ENCODE assay signal across 9 cellular contexts in the genomic region with DNA sequence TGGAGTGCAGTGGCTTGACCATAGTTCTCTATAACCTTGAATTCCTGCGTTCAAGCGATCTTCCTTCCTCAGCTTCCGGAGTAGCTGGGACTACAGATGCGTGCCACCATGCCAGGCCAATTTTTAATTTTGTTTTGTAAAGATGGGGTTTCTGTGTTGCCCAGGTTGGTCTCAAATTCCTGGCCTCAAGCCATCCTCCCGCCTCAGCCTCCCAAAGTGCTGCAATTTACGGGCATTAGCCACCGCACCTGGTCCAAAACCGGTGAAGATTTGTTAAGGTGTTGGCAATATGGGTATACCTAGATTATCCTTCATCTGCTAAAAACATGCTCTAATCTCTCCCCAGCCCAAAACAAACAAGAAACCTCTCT. TPM values are rescaled to one million over a fixed set of nuclear protein-coding genes. Genes with fewer than 3 reads are reported as not detected.
A peak's percentile ranks its signal among the peaks of the same experiment; 100 is the strongest.
DNase-seq lines count a peak whose midpoint lies in the region; ATAC-seq and TF ChIP-seq lines count a peak whose summit lies in the region.
"Had no signal": no experiment of that assay in that cellular context is flagged by ENCODE, and none has a peak within 500 bp of the region (broad histone marks: within the 10 kb centered on the region; RNA-seq: fewer than 3 reads in every experiment).

No MANE protein-coding gene starts in this region.

- peaks cover 16% of the 10 kb centered on the region for H3K79me1 ChIP-seq in trophoblast cell (ENCODE audit: low read length)

- H3K4ac ChIP-seq in trophoblast cell (ENCODE audit: low read depth, low read length) = peak overlapping the region; percentile 73

- H3K4me1 ChIP-seq in CD4-positive, CD25-positive, alpha-beta regulatory T cell (ENCODE audit: control insufficient read depth, insufficient read depth, low read length, poor library complexity, severe bottlenecking) = peaks cover 34% of the 10 kb centered on the region
- H3K4me1 ChIP-seq in NT2/D1 (ENCODE audit: insufficient read depth, insufficient read length) (no peaks in the 10 kb centered on the region), esophagus squamous epithelium (peaks cover 5 to 43% (median 22%) of the 10 kb centered on the region in 3 donors), trophoblast cell (ENCODE audit: control insufficient read depth in 1 of 2, insufficient read depth in 2 of 2, low read length in 2 of 2) (peaks cover 3 to 7% of the 10 kb centered on the region in 2 experiments)

- H3K27ac Mint-ChIP-seq in CD4-positive, CD25-positive, alpha-beta regulatory T cell = peak overlapping the region in 2 of 3 donors; percentile 78 to 83
- H3K27ac Mint-ChIP-seq in activated naive CD4-positive, alpha-beta T cell treated with anti-CD3 and anti-CD28 coated beads, Interleukin-2, amount 50 U/mL, for 72 hours = peak overlapping the region in 1 of 2 donors; percentile 58
- H3K27ac Mint-ChIP-seq: activated T-cell treated with anti-CD3 and anti-CD28 coated beads, Interleukin-2, amount 50 U/mL, for 24 hours had no signal

- peak overlapping the region; percentile 33 for H2AFZ ChIP-seq in trophoblast cell (ENCODE audit: insufficient read depth, low read length, poor library complexity)

- H2AK5ac ChIP-seq in trophoblast cell (ENCODE audit: low read length) = peak overlapping the region; percentile 66

- DNase-seq in CD4-positive, CD25-positive, alpha-beta regulatory T cell = no peak
- no peak for DNase-seq in NT2/D1 (ENCODE audit: low read depth, low spot score)
- no peak for DNase-seq in esophagus squamous epithelium (lab: John Stamatoyannopoulos, UW)
- peak in 1 of 2 donors; percentile 12 for DNase-seq in trophoblast cell
- no peak for DNase-seq in AG08396 (ENCODE audit: low spot score)
- no peak for DNase-seq in activated naive CD4-positive, alpha-beta T cell treated with anti-CD3 and anti-CD28 coated beads, Interleukin-2, amount 50 U/mL, for 72 hours (ENCODE audit: low spot score in 2 of 2)
- DNase-seq in GM20000 (ENCODE audit: low spot score) = no peak
- no peak for DNase-seq in activated CD4-positive, alpha-beta T cell treated with anti-CD3 and anti-CD28 coated beads, Interleukin-2, amount 50 U/mL, for 48 hours

- H3K4me2 ChIP-seq in trophoblast cell (ENCODE audit: low read length) = peak overlapping the region; percentile 76

- H3K27me3 ChIP-seq in CD4-positive, CD25-positive, alpha-beta regulatory T cell (ENCODE audit: control insufficient read depth, insufficient read depth, low read length) = no peaks in the 10 kb centered on the region
- no peaks in the 10 kb centered on the region for H3K27me3 ChIP-seq in NT2/D1 (ENCODE audit: insufficient read depth, insufficient read length)
- no peaks in the 10 kb centered on the region for H3K27me3 ChIP-seq in esophagus squamous epithelium
- no peaks in the 10 kb centered on the region for H3K27me3 ChIP-seq in trophoblast cell (ENCODE audit: insufficient read depth, low read length)

- no peak for ATAC-seq in CD4-positive, CD25-positive, alpha-beta regulatory T cell (ENCODE audit: low read depth in 2 of 2)
- no peak for ATAC-seq in activated naive CD4-positive, alpha-beta T cell treated with anti-CD3 and anti-CD28 coated beads, Interleukin-2, amount 50 U/mL, for 72 hours

- H4K8ac ChIP-seq in trophoblast cell (ENCODE audit: low read depth, low read length) = peak overlapping the region; percentile 92

- H2BK5ac ChIP-seq in trophoblast cell (ENCODE audit: low read depth, low read length, poor library complexity) = peak overlapping the region; percentile 84

- H3K18ac ChIP-seq in trophoblast cell (ENCODE audit: low read length) = no peak overlapping the region

- 89 to 90% methylated on average over 8 of the region's 8 CpGs for WGBS in esophagus squamous epithelium, 2 donors
- WGBS in trophoblast cell (ENCODE audit: extremely low coverage, insufficient coverage, insufficient read length) = no CpG with 5 or more reads among the region's 8 CpGs

- no peaks in the 10 kb centered on the region for H3K36me3 Mint-ChIP-seq in CD4-positive, CD25-positive, alpha-beta regulatory T cell
- peaks cover 0 to 8% of the 10 kb centered on the region in 2 donors for H3K36me3 Mint-ChIP-seq in activated naive CD4-positive, alpha-beta T cell treated with anti-CD3 and anti-CD28 coated beads, Interleukin-2, amount 50 U/mL, for 72 hours

- TF ChIP-seq CTCF in esophagus squamous epithelium (IDR thresholded peaks at IDR 0.05) (no peak), GM20000 (IDR thresholded peaks at IDR 0.05; ENCODE audit: extremely low read depth, missing control alignments) (no peak)

- no peak for TF ChIP-seq POLR2A in esophagus squamous epithelium (IDR thresholded peaks at IDR 0.05)

- peak overlapping the region; percentile 52 for H2BK12ac ChIP-seq in trophoblast cell (ENCODE audit: low read length)

- H3K79me2 ChIP-seq in trophoblast cell (ENCODE audit: control insufficient read depth, insufficient read depth, low read length, poor library complexity) = peaks cover 16% of the 10 kb centered on the region

- H3K4me1 Mint-ChIP-seq in CD4-positive, CD25-positive, alpha-beta regulatory T cell = peaks cover 0 to 13% (median 9%) of the 10 kb centered on the region in 4 donors

- peak overlapping the region; percentile 92 for H3K4me3 ChIP-seq in CD4-positive, CD25-positive, alpha-beta regulatory T cell (ENCODE audit: low read depth, low read length)
- peak overlapping the region; percentile 63 for H3K4me3 ChIP-seq in NT2/D1 (ENCODE audit: insufficient read length, low read depth)
- H3K4me3 ChIP-seq in esophagus squamous epithelium = peak overlapping the region; percentile 44 to 96 (median 80)
- no peak overlapping the region for H3K4me3 ChIP-seq in trophoblast cell (ENCODE audit: low read depth, low read length)

- peak overlapping the region; percentile 99 for H3K27ac ChIP-seq in CD4-positive, CD25-positive, alpha-beta regulatory T cell (ENCODE audit: insufficient read depth, low read length, poor library complexity, severe bottlenecking)
- H3K27ac ChIP-seq in esophagus squamous epithelium (peak overlapping the region; percentile 93 to 97 (median 96)), trophoblast cell (ENCODE audit: low read depth, low read length) (peak overlapping the region; percentile 93)

- no peak overlapping the region for H3K23ac ChIP-seq in trophoblast cell (ENCODE audit: low read length)

- H3K9me3 ChIP-seq in CD4-positive, CD25-positive, alpha-beta regulatory T cell (ENCODE audit: control insufficient read depth in 2 of 2, low read length in 2 of 2) = no peaks in the 10 kb centered on the region
- H3K9me3 ChIP-seq in NT2/D1 (ENCODE audit: insufficient read depth, low read length) (no peaks in the 10 kb centered on the region), esophagus squamous epithelium (no peaks in the 10 kb centered on the region), trophoblast cell (ENCODE audit: insufficient read depth, low read depth, low read length) (no peaks in the 10 kb centered on the region)

- intact Hi-C loops in esophagus squamous epithelium (cut with DNase I) = no loop called here

- peaks cover 0 to 2% (median 0%) of the 10 kb centered on the region in 7 donors for H3K9me3 Mint-ChIP-seq in CD4-positive, CD25-positive, alpha-beta regulatory T cell
- no peaks in the 10 kb centered on the region for H3K9me3 Mint-ChIP-seq in activated naive CD4-positive, alpha-beta T cell treated with anti-CD3 and anti-CD28 coated beads, Interleukin-2, amount 50 U/mL, for 72 hours
- H3K9me3 Mint-ChIP-seq: activated T-cell treated with anti-CD3 and anti-CD28 coated beads, Interleukin-2, amount 50 U/mL, for 24 hours had no signal

- peak overlapping the region; percentile 87 for H4K91ac ChIP-seq in trophoblast cell (ENCODE audit: low read depth, low read length)

- H3K9ac ChIP-seq in NT2/D1 (ENCODE audit: insufficient read length, low read depth) = no peak overlapping the region
- no peak overlapping the region for H3K9ac ChIP-seq in trophoblast cell (ENCODE audit: low read length)

- no peak overlapping the region for H3K4me3 Mint-ChIP-seq in CD4-positive, CD25-positive, alpha-beta regulatory T cell
- H3K4me3 Mint-ChIP-seq: activated T-cell treated with anti-CD3 and anti-CD28 coated beads, Interleukin-2, amount 50 U/mL, for 24 hours had no signal

- H3K14ac ChIP-seq in trophoblast cell (ENCODE audit: low read length) = peak overlapping the region; percentile 64

- H4K12ac ChIP-seq in trophoblast cell (ENCODE audit: low read depth, low read length) = peak overlapping the region; percentile 86

- no peaks in the 10 kb centered on the region for H3K27me3 Mint-ChIP-seq in CD4-positive, CD25-positive, alpha-beta regulatory T cell
- H3K27me3 Mint-ChIP-seq: activated T-cell treated with anti-CD3 and anti-CD28 coated beads, Interleukin-2, amount 50 U/mL, for 24 hours had no signal

- H3K36me3 ChIP-seq in CD4-positive, CD25-positive, alpha-beta regulatory T cell (ENCODE audit: control insufficient read depth, insufficient read depth, low read length) = no peaks in the 10 kb centered on the region
- no peaks in the 10 kb centered on the region for H3K36me3 ChIP-seq in NT2/D1 (ENCODE audit: insufficient read depth, insufficient read length, low read length)
- no peaks in the 10 kb centered on the region for H3K36me3 ChIP-seq in esophagus squamous epithelium
- H3K36me3 ChIP-seq in trophoblast cell (ENCODE audit: control insufficient read depth in 1 of 2, insufficient read depth in 2 of 2, low read length in 2 of 2) = no peaks in the 10 kb centered on the region

- peak overlapping the region; percentile 57 for H2BK120ac ChIP-seq in trophoblast cell (ENCODE audit: insufficient read depth, low read length, poor library complexity)

RNA-seq across cellular contexts. Expression of a gene that starts 1.3 kb away (rescaled TPM):
- total RNA-seq in CD4-positive, CD25-positive, alpha-beta regulatory T cell = 36.9 TPM
- polyA plus RNA-seq in CD4-positive, CD25-positive, alpha-beta regulatory T cell = 1 to 10 TPM; 4.5 to 8.1 (median 6.2) TPM
- total RNA-seq in esophagus squamous epithelium = 10 to 100 TPM; 12.2 to 16.9 (median 16.7) TPM
- 32.3 and 33.9 TPM in 2 replicates for polyA plus RNA-seq in trophoblast cell (2013)
- 10 to 100 TPM; 15.0 to 16.1 TPM for total RNA-seq in activated naive CD4-positive, alpha-beta T cell treated with anti-CD3 and anti-CD28 coated beads, Interleukin-2, amount 50 U/mL, for 72 hours
